ENCODE assay signal across 8 cellular contexts in genomic region chrY:7310482-7311269, GRCh38.
DNase-seq lines count a peak whose midpoint lies in the region; ATAC-seq, FAIRE-seq and TF ChIP-seq lines count a peak whose summit lies in the region.
"Had no signal": no experiment of that assay in that cellular context is flagged by ENCODE, and none has a peak within 500 bp of the region (broad histone marks: within the 10 kb centered on the region; RNA-seq: fewer than 3 reads in every experiment).

No MANE protein-coding gene starts in this region.

- peaks cover 8% of the 10 kb centered on the region; the same call in 1 of the 2 replicates for H3F3A ChIP-seq in GM23248 (ENCODE audit: insufficient read depth)

- H3K9ac ChIP-seq in GM23248 (no peak overlapping the region), mesenchymal stem cell (ENCODE audit: low read length) (no peak overlapping the region)

- no peaks in the 10 kb centered on the region for H3K9me2 ChIP-seq in GM23248 (ENCODE audit: insufficient read depth)

- no peak overlapping the region for H2AK5ac ChIP-seq in mesenchymal stem cell (ENCODE audit: low read length, severe bottlenecking)

- 81 to 82% methylated on average over 5 to 6 of the region's 6 CpGs for WGBS in GM23248 (ENCODE audit: low coverage in 1 of 2, low lambda C conversion rate in 2 of 2, missing lambda C conversion rate in 2 of 2), 2 experiments
- 96% methylated on average over 6 of the region's 6 CpGs for WGBS in mesenchymal stem cell

- H4K20me1 ChIP-seq in GM23248 (ENCODE audit: insufficient read depth) = no peaks in the 10 kb centered on the region

- no peak overlapping the region for H2BK15ac ChIP-seq in mesenchymal stem cell (ENCODE audit: low read depth, poor library complexity, severe bottlenecking)

- no peak overlapping the region for H3K4ac ChIP-seq in mesenchymal stem cell (ENCODE audit: low read depth in 1 of 2, low read length in 2 of 2)

- H3K36me3 Mint-ChIP-seq in activated B cell treated with CpG ODN at 0.5 μM for 24 hours (ENCODE audit: low read depth) = peaks cover 42% of the 10 kb centered on the region

- H3K9me3 ChIP-seq in GM23248 (ENCODE audit: low read depth) (no peaks in the 10 kb centered on the region), mesenchymal stem cell (ENCODE audit: control insufficient read depth, low read length) (no peaks in the 10 kb centered on the region)

- H3K18ac ChIP-seq in mesenchymal stem cell (ENCODE audit: low read depth in 1 of 2, low read length in 2 of 2) = no peak overlapping the region

- TF ChIP-seq CTCF in activated B cell treated with CpG ODN at 0.5 μM for 24 hours (IDR thresholded peaks at IDR 0.05) (no peak), choroid plexus epithelial cell (conservative IDR thresholded peaks at IDR 0.05; ENCODE audit: low read depth, low read length) (no peak), D721Med (IDR thresholded peaks at IDR 0.05; ENCODE audit: insufficient read depth, missing control alignments) (no peak)

- in situ Hi-C loops in GM23248 (cut with MboI) = no loop called here

- H3K36me3 ChIP-seq in GM23248 (ENCODE audit: low read depth) (no peaks in the 10 kb centered on the region), mesenchymal stem cell (ENCODE audit: control insufficient read depth in 1 of 2, insufficient read depth in 2 of 2, low read depth in 1 of 2, low read length in 2 of 2) (peaks cover 0 to 18% of the 10 kb centered on the region in 2 experiments)

- no peak overlapping the region for H3K4me3 Mint-ChIP-seq in activated B cell treated with CpG ODN at 0.5 μM for 24 hours

- no peak overlapping the region for H4K91ac ChIP-seq in mesenchymal stem cell (ENCODE audit: low read length)

- H3K27ac ChIP-seq in GM23248 = peak overlapping the region; percentile 49
- no peak overlapping the region for H3K27ac ChIP-seq in mesenchymal stem cell (ENCODE audit: low read length, poor library complexity, severe bottlenecking)

- H3K4me1 Mint-ChIP-seq in activated B cell treated with CpG ODN at 0.5 μM for 24 hours = peaks cover 18% of the 10 kb centered on the region

- no peak overlapping the region for H3K14ac ChIP-seq in mesenchymal stem cell (ENCODE audit: low read length in 2 of 2)

- H3K79me1 ChIP-seq in mesenchymal stem cell (replicated peaks; ENCODE audit: low read length, poor library complexity, severe bottlenecking) = peaks cover 10% of the 10 kb centered on the region

- H2BK5ac ChIP-seq in mesenchymal stem cell (ENCODE audit: low read depth, low read length, poor library complexity, severe bottlenecking) = no peak overlapping the region

- H2AFZ ChIP-seq in GM23248 (no peak overlapping the region), mesenchymal stem cell (ENCODE audit: low read depth, low read length) (no peak overlapping the region)

- intact Hi-C loops in activated B cell treated with CpG ODN at 0.5 μM for 24 hours (cut with micrococcal nuclease) = no loop called here

- H3K4me2 ChIP-seq in GM23248 (ENCODE audit: unreplicated experiment) (no peak overlapping the region), mesenchymal stem cell (ENCODE audit: low read length, poor library complexity, severe bottlenecking) (no peak overlapping the region)

- H3K27me3 Mint-ChIP-seq in activated B cell treated with CpG ODN at 0.5 μM for 24 hours = no peaks in the 10 kb centered on the region

- H3K23ac ChIP-seq in mesenchymal stem cell (ENCODE audit: low read length in 2 of 2) = no peak overlapping the region

- H3K4me3 ChIP-seq in GM23248 (no peak overlapping the region), choroid plexus epithelial cell (ENCODE audit: low read depth, low read length) (no peak overlapping the region), mesenchymal stem cell (ENCODE audit: insufficient read depth in 1 of 2, low read depth in 1 of 2, low read length in 2 of 2) (no peak overlapping the region)

- CTCF ChIA-PET in activated B cell treated with CpG ODN at 0.5 μM for 24 hours (lab: Charles Lee) = no interaction called here

- POLR2A ChIA-PET in activated B cell treated with CpG ODN at 0.5 μM for 24 hours (lab: Charles Lee) = no interaction called here

- H3K9me3 Mint-ChIP-seq in activated B cell treated with CpG ODN at 0.5 μM for 24 hours = no peaks in the 10 kb centered on the region

- peaks cover 14% of the 10 kb centered on the region for H3K4me1 ChIP-seq in GM23248 (ENCODE audit: insufficient read depth)
- H3K4me1 ChIP-seq in mesenchymal stem cell (ENCODE audit: control insufficient read depth, insufficient read depth, low read depth, low read length) = no peaks in the 10 kb centered on the region

- FAIRE-seq in D721Med (lab: Jason Lieb, UNC) = no peak
- FAIRE-seq: colon had no signal

- no peak overlapping the region for H4K8ac ChIP-seq in mesenchymal stem cell (ENCODE audit: low read length)

- no peak overlapping the region for H2BK120ac ChIP-seq in mesenchymal stem cell (ENCODE audit: low read depth, low read length)

- DNase-seq in GM23248 = peak; percentile 55
- DNase-seq in activated B cell treated with CpG ODN at 0.5 μM for 24 hours = no peak
- DNase-seq in choroid plexus epithelial cell (ENCODE audit: low read depth) = peak; percentile 29
- DNase-seq in stimulated activated CD4-positive, alpha-beta T cell treated with anti-CD3 and anti-CD28 coated beads, TNF-alpha, amount 100 ng/mL, for 48 hours (ENCODE audit: low read depth in 3 of 3) = peak in 2 of 3 donors; percentile 23 to 45
- DNase-seq in mesenchymal stem cell = no peak
- no peak for DNase-seq in NCI-H2196 (lab: John Stamatoyannopoulos, UW; ENCODE audit: unreplicated experiment)
- no peak for DNase-seq in D721Med (ENCODE audit: insufficient read length, low spot score)

- H3K27ac Mint-ChIP-seq in activated B cell treated with CpG ODN at 0.5 μM for 24 hours = no peak overlapping the region

- H2BK12ac ChIP-seq in mesenchymal stem cell (ENCODE audit: low read length in 2 of 2) = no peak overlapping the region

- no peaks in the 10 kb centered on the region for H3K27me3 ChIP-seq in GM23248 (replicated peaks; ENCODE audit: insufficient read depth)
- no peaks in the 10 kb centered on the region for H3K27me3 ChIP-seq in mesenchymal stem cell (ENCODE audit: control insufficient read depth in 1 of 2, insufficient read depth in 1 of 2, low read length in 2 of 2)

- peaks cover 89% of the 10 kb centered on the region for H3K79me2 ChIP-seq in GM23248 (ENCODE audit: insufficient read depth)

- peak; percentile 58 for ATAC-seq in activated B cell treated with CpG ODN at 0.5 μM for 24 hours (ENCODE audit: low read depth)

Comparison
In these comparisons a context has a peak if more than half of its experiments do, and no peak if none do; other contexts are left out.
1. DNase-seq: peak in GM23248 (single experiment), choroid plexus epithelial cell (single experiment) and stimulated activated CD4-positive, alpha-beta T cell treated with anti-CD3 and anti-CD28 coated beads, TNF-alpha, amount 100 ng/mL, for 48 hours (2 of 3); none in activated B cell treated with CpG ODN at 0.5 μM for 24 hours (single experiment), mesenchymal stem cell (single experiment), NCI-H2196 (single experiment) and D721Med (single experiment).